ENCODE assay signal across 24 cellular contexts in the genomic region with DNA sequence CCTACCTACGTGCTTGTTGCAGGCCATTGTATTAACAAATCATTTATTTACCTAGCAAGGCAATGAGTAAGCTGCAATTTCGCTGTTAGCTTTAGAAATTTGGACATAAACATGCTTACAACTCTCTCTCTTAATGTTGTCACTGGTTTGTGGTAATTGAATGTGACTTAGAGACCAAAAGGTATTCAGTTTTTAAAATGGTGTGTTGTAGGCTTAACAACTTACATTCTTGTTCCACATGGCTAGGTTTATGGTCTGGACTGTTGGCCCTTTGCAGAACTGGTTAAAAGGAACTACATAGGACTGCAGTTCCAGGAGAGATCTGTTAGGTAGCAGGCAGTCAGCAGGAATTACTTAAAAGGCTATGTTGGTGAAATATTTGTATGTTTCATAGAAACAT. TPM values are rescaled to one million over a fixed set of nuclear protein-coding genes. Genes with fewer than 3 reads are reported as not detected.
"Had no signal": no experiment of that assay in that cellular context is flagged by ENCODE, and none has a peak within 500 bp of the region (broad histone marks: within the 10 kb centered on the region; RNA-seq: fewer than 3 reads in every experiment).

No MANE protein-coding gene starts in this region.

- H3K9me3 Mint-ChIP-seq: activated T-helper 1 cell treated with anti-CD3 and anti-CD28 coated beads, Interleukin-12 subunit alpha, Interleukin-12 subunit beta, Interleukin-2, Interleukin-4 antibody, amounts not matched to agents 30 ng/mL and 10 ng/mL and 1 ng/mL, durations not matched to agents 14 hours and 24 hours and 36 hours; natural killer cell treated with Interleukin-12 subunit alpha and Interleukin-12 subunit beta and Interleukin-15 and Interleukin-18, amount 100 ng/mL, for 72 hours had no signal

- H3K27me3 ChIP-seq: dorsolateral prefrontal cortex, heart left ventricle, neutrophil, upper lobe of right lung had no signal

- H3K4me1 ChIP-seq: heart left ventricle, lower lobe of right lung, upper lobe of right lung had no signal

- FAIRE-seq: TTC549 had no signal

- H3K4me1 Mint-ChIP-seq: activated CD4-positive, alpha-beta T cell treated with anti-CD3 and anti-CD28 coated beads for 36 hours; brain; immature natural killer cell; mesothelial cell of epicardium had no signal

- H3K27me3 Mint-ChIP-seq: activated CD4-positive, alpha-beta T cell treated with anti-CD3 and anti-CD28 coated beads for 36 hours; activated naive CD8-positive, alpha-beta T cell; natural killer cell treated with Interleukin-12 subunit alpha and Interleukin-12 subunit beta and Interleukin-15 and Interleukin-18, amount 100 ng/mL, for 72 hours had no signal

- H3K36me3 ChIP-seq: heart left ventricle, lower lobe of right lung, neutrophil, upper lobe of right lung had no signal

- H3K9me3 ChIP-seq: lower lobe of right lung, neutrophil, upper lobe of right lung had no signal

- H3K36me3 Mint-ChIP-seq: brain, WTC11 had no signal

- H3K4me3 Mint-ChIP-seq: activated CD4-positive, alpha-beta T cell treated with anti-CD3 and anti-CD28 coated beads for 36 hours; activated naive CD8-positive, alpha-beta T cell; activated T-helper 1 cell treated with anti-CD3 and anti-CD28 coated beads, Interleukin-12 subunit alpha, Interleukin-12 subunit beta, Interleukin-2, Interleukin-4 antibody, amounts not matched to agents 30 ng/mL and 10 ng/mL and 1 ng/mL, durations not matched to agents 14 hours and 24 hours and 36 hours; brain; immature natural killer cell; mesothelial cell of epicardium; natural killer cell treated with Interleukin-12 subunit alpha and Interleukin-12 subunit beta and Interleukin-15 and Interleukin-18, amount 100 ng/mL, for 72 hours; WTC11 had no signal

- H3K4me3 ChIP-seq: dorsolateral prefrontal cortex, heart left ventricle, lower lobe of right lung, upper lobe of right lung had no signal

- ATAC-seq: activated CD4-positive, alpha-beta T cell treated with anti-CD3 and anti-CD28 coated beads for 36 hours; heart left ventricle; left cardiac atrium; lower lobe of right lung; natural killer cell treated with Interleukin-12 subunit alpha and Interleukin-12 subunit beta and Interleukin-15 and Interleukin-18, amount 100 ng/mL, for 72 hours; upper lobe of right lung; WTC11 had no signal

- H3K27ac Mint-ChIP-seq: activated CD4-positive, alpha-beta T cell treated with anti-CD3 and anti-CD28 coated beads for 36 hours; activated naive CD8-positive, alpha-beta T cell; activated T-helper 1 cell treated with anti-CD3 and anti-CD28 coated beads, Interleukin-12 subunit alpha, Interleukin-12 subunit beta, Interleukin-2, Interleukin-4 antibody, amounts not matched to agents 30 ng/mL and 10 ng/mL and 1 ng/mL, durations not matched to agents 14 hours and 24 hours and 36 hours; brain; immature natural killer cell; mesothelial cell of epicardium; natural killer cell treated with Interleukin-12 subunit alpha and Interleukin-12 subunit beta and Interleukin-15 and Interleukin-18, amount 100 ng/mL, for 72 hours; WTC11 had no signal

- H3K27ac ChIP-seq: dorsolateral prefrontal cortex, heart left ventricle, lower lobe of right lung, neutrophil, upper lobe of right lung had no signal

- DNase-seq: activated CD4-positive, alpha-beta T cell treated with anti-CD3 and anti-CD28 coated beads for 36 hours; activated CD4-positive, alpha-beta T cell treated with anti-CD3 and anti-CD28 coated beads, Interleukin-2, amount 50 U/mL, for 48 hours; activated gamma-delta T cell treated with Interleukin-2 at 50 U/mL for 16 hours; activated T-cell treated with anti-CD3 and anti-CD28 coated beads for 4 hours; amygdala; central memory CD4-positive, alpha-beta T cell; dorsolateral prefrontal cortex; foreskin melanocyte; heart left ventricle; immature natural killer cell; left cardiac atrium; lower lobe of right lung; stimulated activated naive CD4-positive, alpha-beta T cell; upper lobe of right lung had no signal

RNA-seq across cellular contexts. Expression of gene CTAGE9, which starts 10.3 kb away (rescaled TPM):
- total RNA-seq: activated T-helper 1 cell treated with anti-CD3 and anti-CD28 coated beads, Interleukin-12 subunit alpha, Interleukin-12 subunit beta, Interleukin-2, Interleukin-4 antibody, amounts not matched to agents 30 ng/mL and 10 ng/mL and 1 ng/mL, durations not matched to agents 14 hours and 24 hours and 36 hours; dorsolateral prefrontal cortex; fibroblast of lung; heart left ventricle; left cardiac atrium; lower lobe of right lung; natural killer cell treated with Interleukin-12 subunit alpha and Interleukin-12 subunit beta and Interleukin-15 and Interleukin-18, amount 100 ng/mL, for 72 hours; T-helper 2 cell treated with Interferon-gamma antibody and Interleukin-4, amounts not matched to agents 100 ng/mL and 5 ng/mL, for 36 hours; upper lobe of right lung had no signal

RNA-seq across cellular contexts. Expression of gene OR2A4, which starts 20.0 kb away (rescaled TPM):
- total RNA-seq: activated CD4-positive, alpha-beta T cell treated with anti-CD3 and anti-CD28 coated beads for 36 hours; activated T-helper 1 cell treated with anti-CD3 and anti-CD28 coated beads, Interleukin-12 subunit alpha, Interleukin-12 subunit beta, Interleukin-2, Interleukin-4 antibody, amounts not matched to agents 30 ng/mL and 10 ng/mL and 1 ng/mL, durations not matched to agents 14 hours and 24 hours and 36 hours; fibroblast of lung; heart left ventricle; left cardiac atrium; lower lobe of right lung; mesothelial cell of epicardium; T-helper 2 cell treated with Interferon-gamma antibody and Interleukin-4, amounts not matched to agents 100 ng/mL and 5 ng/mL, for 36 hours; upper lobe of right lung; WTC11 had no signal
